1 cellular context compared by ENCODE assay signal in the genomic region with DNA sequence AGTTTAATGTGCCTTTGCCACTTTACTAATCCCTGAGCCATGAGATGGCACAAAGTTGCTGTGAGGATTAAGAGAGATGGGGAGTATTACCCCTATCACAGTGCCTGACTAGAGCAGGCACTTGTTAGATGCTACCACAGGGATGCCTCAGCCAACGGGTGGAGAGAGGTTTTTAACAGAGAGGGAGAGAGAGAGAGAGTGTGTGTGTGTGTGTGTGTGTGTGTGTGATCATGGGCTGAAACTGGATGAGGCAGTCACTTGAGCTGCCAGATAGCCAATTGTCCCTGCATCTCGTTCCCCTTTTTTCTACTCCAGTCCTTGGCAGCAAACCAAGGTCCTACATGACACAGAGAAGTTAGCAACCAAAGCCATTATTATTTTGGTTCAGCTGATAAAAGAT.
TF ChIP-seq lines count a peak whose summit lies in the region.

No MANE protein-coding gene starts in this region.

TF ChIP-seq in HepG2, 621 proteins besides CTCF, POLR2A, EP300 and RAD21 (continued from another document):
- TF ChIP-seq, protein P1, sequence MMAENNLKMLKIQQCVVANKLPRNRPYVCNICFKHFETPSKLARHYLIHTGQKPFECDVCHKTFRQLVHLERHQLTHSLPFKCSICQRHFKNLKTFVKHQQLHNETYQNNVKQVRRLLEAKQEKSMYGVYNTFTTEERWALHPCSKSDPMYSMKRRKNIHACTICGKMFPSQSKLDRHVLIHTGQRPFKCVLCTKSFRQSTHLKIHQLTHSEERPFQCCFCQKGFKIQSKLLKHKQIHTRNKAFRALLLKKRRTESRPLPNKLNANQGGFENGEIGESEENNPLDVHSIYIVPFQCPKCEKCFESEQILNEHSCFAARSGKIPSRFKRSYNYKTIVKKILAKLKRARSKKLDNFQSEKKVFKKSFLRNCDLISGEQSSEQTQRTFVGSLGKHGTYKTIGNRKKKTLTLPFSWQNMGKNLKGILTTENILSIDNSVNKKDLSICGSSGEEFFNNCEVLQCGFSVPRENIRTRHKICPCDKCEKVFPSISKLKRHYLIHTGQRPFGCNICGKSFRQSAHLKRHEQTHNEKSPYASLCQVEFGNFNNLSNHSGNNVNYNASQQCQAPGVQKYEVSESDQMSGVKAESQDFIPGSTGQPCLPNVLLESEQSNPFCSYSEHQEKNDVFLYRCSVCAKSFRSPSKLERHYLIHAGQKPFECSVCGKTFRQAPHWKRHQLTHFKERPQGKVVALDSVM (CRISPR knock-in tag; IDR thresholded peaks at IDR 0.05), result no peak
- TF ChIP-seq SALL2 (CRISPR knock-in tag; IDR thresholded peaks at IDR 0.05), result no peak
- TF ChIP-seq FOSL2 (CRISPR knock-in tag; IDR thresholded peaks at IDR 0.05), result no peak
- no peak for TF ChIP-seq AGO1 (IDR thresholded peaks at IDR 0.05; ENCODE audit: low read depth, low read length, poor library complexity, severe bottlenecking)
- no peak for TF ChIP-seq ZNF3 (CRISPR knock-in tag; IDR thresholded peaks at IDR 0.05)
- no peak for TF ChIP-seq RARA (CRISPR knock-in tag; IDR thresholded peaks at IDR 0.05)
- TF ChIP-seq ZNF841 (CRISPR knock-in tag; IDR thresholded peaks at IDR 0.05; ENCODE audit: borderline replicate concordance), result no peak
- no peak for TF ChIP-seq ZNF672 (CRISPR knock-in tag; IDR thresholded peaks at IDR 0.05)
- TF ChIP-seq ZNF615 (CRISPR knock-in tag; IDR thresholded peaks at IDR 0.05; ENCODE audit: borderline replicate concordance), result no peak
